ENCODE assay signal across 8 cellular contexts in the genomic region with DNA sequence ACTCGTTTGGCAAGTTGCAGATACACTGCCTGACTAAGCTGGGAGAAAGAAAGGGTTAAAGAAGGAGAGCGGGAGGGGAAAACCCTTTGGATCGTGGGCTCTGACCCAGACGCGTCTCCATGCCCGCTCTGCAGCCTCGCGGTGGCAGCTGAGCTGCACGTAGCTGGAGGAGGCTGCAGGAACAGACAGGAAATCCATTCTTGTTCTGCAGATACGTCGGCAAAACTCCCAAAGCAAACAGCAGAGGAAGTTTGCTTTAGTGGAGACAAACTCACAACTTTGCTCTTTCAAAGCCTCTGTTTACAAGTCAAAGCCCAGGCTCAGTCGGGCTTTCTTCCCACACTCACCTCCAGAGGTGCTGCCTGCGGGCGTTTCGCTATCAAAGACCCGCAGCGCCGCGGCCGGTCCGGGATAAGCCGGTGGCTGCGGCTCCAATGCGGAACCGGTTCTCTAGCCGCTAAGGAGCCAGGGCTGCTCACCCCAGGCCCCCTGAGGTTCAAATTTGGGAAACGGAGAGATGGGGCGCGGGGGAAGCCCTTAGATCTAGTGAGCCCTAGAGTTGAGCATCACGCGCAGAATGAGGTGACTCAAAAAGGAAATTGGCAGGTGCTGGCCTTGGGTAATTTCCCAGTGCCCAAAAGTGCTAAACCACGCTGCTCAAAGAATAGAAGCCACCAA.
DNase-seq lines count a peak whose midpoint lies in the region; ATAC-seq lines count a peak whose summit lies in the region.

No MANE protein-coding gene starts in this region.

- peaks cover 14% of the 10 kb centered on the region for H3K4me1 Mint-ChIP-seq in activated naive CD4-positive, alpha-beta T cell treated with anti-CD3 and anti-CD28 coated beads, Interleukin-2, amount 10 ng/mL, durations not matched to agents 7 days and 5 days

- no peak overlapping the region for H3K27ac ChIP-seq in Karpas-422 (ENCODE audit: low read length)

- H3K4me1 ChIP-seq in Karpas-422 (ENCODE audit: low read length): no peaks in the 10 kb centered on the region

- H3K9me3 ChIP-seq in Karpas-422 (ENCODE audit: low read length): no peaks in the 10 kb centered on the region

- 0 out of 2 replicates have a peak overlapping the region, but pooled peaks have one; percentile 18 for H2AFZ ChIP-seq in Karpas-422 (ENCODE audit: low read length)

- H3K9me3 Mint-ChIP-seq in activated naive CD4-positive, alpha-beta T cell treated with anti-CD3 and anti-CD28 coated beads, Interleukin-2, amount 10 ng/mL, durations not matched to agents 7 days and 5 days: no peaks in the 10 kb centered on the region

- H4K20me1 ChIP-seq in Karpas-422 (ENCODE audit: insufficient read depth, low read depth, low read length): 0 out of 2 replicates have a peak, but pooled peaks cover 4% of the 10 kb centered on the region

- no peaks in the 10 kb centered on the region for H3K27me3 ChIP-seq in Karpas-422 (ENCODE audit: low read length)

- H3K27ac Mint-ChIP-seq in activated naive CD4-positive, alpha-beta T cell treated with anti-CD3 and anti-CD28 coated beads, Interleukin-2, amount 10 ng/mL, durations not matched to agents 7 days and 5 days: no peak overlapping the region

- H3K4me3 ChIP-seq in Karpas-422 (ENCODE audit: low read length): no peak overlapping the region

- in situ Hi-C loops in G401 (cut with HindIII; ENCODE audit: low sequenced_read_pairs): no loop called here

- H3K36me3 Mint-ChIP-seq in activated naive CD4-positive, alpha-beta T cell treated with anti-CD3 and anti-CD28 coated beads, Interleukin-2, amount 10 ng/mL, durations not matched to agents 7 days and 5 days: no peaks in the 10 kb centered on the region

- H3K9me2 ChIP-seq in Karpas-422 (replicated peaks; ENCODE audit: insufficient read depth, low read length): no peaks in the 10 kb centered on the region

- H3K4me3 Mint-ChIP-seq in activated naive CD4-positive, alpha-beta T cell treated with anti-CD3 and anti-CD28 coated beads, Interleukin-2, amount 10 ng/mL, durations not matched to agents 7 days and 5 days: peak overlapping the region; percentile 46

- CTCF ChIA-PET in activated naive CD4-positive, alpha-beta T cell treated with anti-CD3 and anti-CD28 coated beads, Interleukin-2, amount 10 ng/mL, durations not matched to agents 7 days and 5 days (lab: Charles Lee): interaction anchor here (0.8 to 1.4 kb wide), 4 partner anchors 22 to 938 kb away, joined by 3 to 8 read pairs (median 3); no protein-coding TSS in a partner anchor

- DNase-seq in G401 (ENCODE audit: low spot score): peak; percentile 71
- DNase-seq in Karpas-422: no peak
- peak; percentile 24 for DNase-seq in activated naive CD4-positive, alpha-beta T cell treated with anti-CD3 and anti-CD28 coated beads, Interleukin-2, amount 10 ng/mL, durations not matched to agents 7 days and 5 days
- peak; percentile 25 for DNase-seq in left cardiac atrium
- DNase-seq in posterior vena cava (ENCODE audit: low spot score): peak; percentile 81
- DNase-seq in SIG-M5 (lab: John Stamatoyannopoulos, UW): no peak
- no peak for DNase-seq in amniotic stem cell (lab: John Stamatoyannopoulos, UW)

- no peaks in the 10 kb centered on the region for H3K79me2 ChIP-seq in Karpas-422 (ENCODE audit: low read length)

- no peak overlapping the region for H3K4me2 ChIP-seq in Karpas-422 (ENCODE audit: low read depth, low read length, poor library complexity, severe bottlenecking)

- no peaks in the 10 kb centered on the region for H3K36me3 ChIP-seq in Karpas-422 (ENCODE audit: insufficient read depth, low read length)

- H3K27me3 Mint-ChIP-seq in activated naive CD4-positive, alpha-beta T cell treated with anti-CD3 and anti-CD28 coated beads, Interleukin-2, amount 10 ng/mL, durations not matched to agents 7 days and 5 days: peaks cover 48% of the 10 kb centered on the region

- no peak overlapping the region for H3K9ac ChIP-seq in Karpas-422 (ENCODE audit: low read length)

- peak; percentile 85 for ATAC-seq in GM21576 (IDR thresholded peaks at IDR 0.05; ENCODE audit: unreplicated experiment)
- ATAC-seq in left cardiac atrium: peak; percentile 34 to 64

- intact Hi-C loops in left cardiac atrium (cut with DNase I): loop anchor here in 1 of 2 donors (2.0 to 10.0 kb wide), 2 partner anchors 939 to 1639 kb away; no protein-coding TSS in a partner anchor
- intact Hi-C loops in posterior vena cava (cut with DNase I): loop anchor here in 1 of 2 donors (5.0 kb wide), 1 partner anchor 446 kb away; no protein-coding TSS in a partner anchor

Comparison
In these comparisons a context has a peak if more than half of its experiments do, and no peak if none do; other contexts are left out.
1. DNase-seq: peak in G401 (single experiment), activated naive CD4-positive, alpha-beta T cell treated with anti-CD3 and anti-CD28 coated beads, Interleukin-2, amount 10 ng/mL, durations not matched to agents 7 days and 5 days (single experiment), left cardiac atrium (single experiment) and posterior vena cava (single experiment); none in Karpas-422 (single experiment), SIG-M5 (single experiment) and amniotic stem cell (single experiment).